10 cellular contexts compared by ENCODE assay signal in the genomic region with DNA sequence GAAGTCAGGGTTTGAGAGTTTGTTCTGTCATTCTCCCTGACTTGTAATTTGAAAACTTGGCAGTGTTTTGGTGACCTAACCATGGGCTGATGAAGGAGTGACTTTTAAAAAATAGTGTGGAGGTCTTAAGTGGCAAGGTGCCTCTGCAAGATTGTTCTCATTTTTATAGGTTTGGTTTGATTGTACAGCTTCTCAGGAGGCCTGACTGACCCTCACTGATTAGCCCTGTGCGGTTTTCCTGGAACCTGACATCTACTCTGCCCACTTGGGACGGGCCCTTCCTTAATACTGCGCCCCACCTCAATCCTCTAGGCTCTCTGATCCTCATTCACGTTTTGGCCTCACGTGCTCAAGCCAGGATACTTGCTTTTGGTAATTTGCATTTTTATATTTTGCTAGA. TPM values are rescaled to one million over a fixed set of nuclear protein-coding genes. Genes with fewer than 3 reads are reported as not detected.
A peak's percentile ranks its signal among the peaks of the same experiment; 100 is the strongest.
DNase-seq lines count a peak whose midpoint lies in the region; ATAC-seq and TF ChIP-seq lines count a peak whose summit lies in the region.
"Had no signal": no experiment of that assay in that cellular context is flagged by ENCODE, and none has a peak within 500 bp of the region (broad histone marks: within the 10 kb centered on the region; RNA-seq: fewer than 3 reads in every experiment).

No MANE protein-coding gene starts in this region.

- no peak for DNase-seq in activated CD8-positive, alpha-beta memory T cell treated with anti-CD3 and anti-CD28 coated beads, Interleukin-2, amount 10 ng/mL, durations not matched to agents 7 days and 5 days
- no peak for DNase-seq in activated CD8-positive, alpha-beta memory T cell treated with anti-CD3 and anti-CD28 coated beads, Interleukin-2, amount 50 U/mL, for 4 hours
- DNase-seq in RKO (ENCODE audit: low spot score) (peak; percentile 50), epithelial cell of proximal tubule (ENCODE audit: low read depth) (no peak), HuH-7 (ENCODE audit: low spot score) (no peak), COLO829 (ENCODE audit: low spot score) (no peak)
- no peak for DNase-seq in stimulated activated naive B cell treated with anti-CD40 and anti-IgM and Interleukin-4, amounts not matched to agents 10 μg/mL and 1 μg/mL and 100 μg/mL, for 72 hours
- DNase-seq: NCI-H2081; stimulated activated naive CD4-positive, alpha-beta T cell had no signal

- CTCF ChIA-PET in activated CD8-positive, alpha-beta memory T cell treated with anti-CD3 and anti-CD28 coated beads, Interleukin-2, amount 10 ng/mL, durations not matched to agents 7 days and 5 days (lab: Charles Lee): no interaction called here

- no peak for ATAC-seq in activated CD8-positive, alpha-beta memory T cell treated with anti-CD3 and anti-CD28 coated beads, Interleukin-2, amount 10 ng/mL, durations not matched to agents 7 days and 5 days
- no peak for ATAC-seq in stimulated activated naive B cell treated with anti-CD40 and anti-IgM and Interleukin-4, amounts not matched to agents 10 μg/mL and 1 μg/mL and 100 μg/mL, for 72 hours (replicated peaks)
- ATAC-seq in GM19324 (IDR thresholded peaks at IDR 0.05; ENCODE audit: low FRiP score, unreplicated experiment): no peak

- H3K4me3 Mint-ChIP-seq in activated CD8-positive, alpha-beta memory T cell treated with anti-CD3 and anti-CD28 coated beads, Interleukin-2, amount 10 ng/mL, durations not matched to agents 7 days and 5 days: peak overlapping the region; percentile 2
- peak overlapping the region; percentile 2 to 40 for H3K4me3 Mint-ChIP-seq in stimulated activated naive B cell treated with anti-CD40 and anti-IgM and Interleukin-4, amounts not matched to agents 10 μg/mL and 1 μg/mL and 100 μg/mL, for 72 hours

- H3K9me3 Mint-ChIP-seq in activated CD8-positive, alpha-beta memory T cell treated with anti-CD3 and anti-CD28 coated beads, Interleukin-2, amount 10 ng/mL, durations not matched to agents 7 days and 5 days (ENCODE audit: low read depth): no peaks in the 10 kb centered on the region
- H3K9me3 Mint-ChIP-seq in stimulated activated naive B cell treated with anti-CD40 and anti-IgM and Interleukin-4, amounts not matched to agents 10 μg/mL and 1 μg/mL and 100 μg/mL, for 72 hours: no peaks in the 10 kb centered on the region

- no peak for TF ChIP-seq CTCF in epithelial cell of proximal tubule (conservative IDR thresholded peaks at IDR 0.05; ENCODE audit: low read depth, low read length)

- H3K27ac Mint-ChIP-seq in activated CD8-positive, alpha-beta memory T cell treated with anti-CD3 and anti-CD28 coated beads, Interleukin-2, amount 10 ng/mL, durations not matched to agents 7 days and 5 days: no peak overlapping the region
- H3K27ac Mint-ChIP-seq in stimulated activated naive B cell treated with anti-CD40 and anti-IgM and Interleukin-4, amounts not matched to agents 10 μg/mL and 1 μg/mL and 100 μg/mL, for 72 hours: peak overlapping the region; percentile 10

- H3K27me3 Mint-ChIP-seq in activated CD8-positive, alpha-beta memory T cell treated with anti-CD3 and anti-CD28 coated beads, Interleukin-2, amount 10 ng/mL, durations not matched to agents 7 days and 5 days: peaks cover 17% of the 10 kb centered on the region
- H3K27me3 Mint-ChIP-seq in stimulated activated naive B cell treated with anti-CD40 and anti-IgM and Interleukin-4, amounts not matched to agents 10 μg/mL and 1 μg/mL and 100 μg/mL, for 72 hours: no peaks in the 10 kb centered on the region

- peaks cover 56% of the 10 kb centered on the region for H3K4me1 Mint-ChIP-seq in activated CD8-positive, alpha-beta memory T cell treated with anti-CD3 and anti-CD28 coated beads, Interleukin-2, amount 10 ng/mL, durations not matched to agents 7 days and 5 days
- H3K4me1 Mint-ChIP-seq in stimulated activated naive B cell treated with anti-CD40 and anti-IgM and Interleukin-4, amounts not matched to agents 10 μg/mL and 1 μg/mL and 100 μg/mL, for 72 hours: peaks cover 48 to 63% of the 10 kb centered on the region in 2 donors

- peak overlapping the region; percentile 4 for H3K4me3 ChIP-seq in epithelial cell of proximal tubule (ENCODE audit: low read depth, low read length)

- peaks cover 37% of the 10 kb centered on the region for H3K36me3 Mint-ChIP-seq in activated CD8-positive, alpha-beta memory T cell treated with anti-CD3 and anti-CD28 coated beads, Interleukin-2, amount 10 ng/mL, durations not matched to agents 7 days and 5 days
- peaks cover 10 to 36% of the 10 kb centered on the region in 2 donors for H3K36me3 Mint-ChIP-seq in stimulated activated naive B cell treated with anti-CD40 and anti-IgM and Interleukin-4, amounts not matched to agents 10 μg/mL and 1 μg/mL and 100 μg/mL, for 72 hours

RNA-seq across cellular contexts. Expression of a gene that starts 2.8 kb away (rescaled TPM):
- 10 to 100 TPM; 55.6 to 58.5 TPM for total RNA-seq in activated CD8-positive, alpha-beta memory T cell treated with anti-CD3 and anti-CD28 coated beads, Interleukin-2, amount 10 ng/mL, durations not matched to agents 7 days and 5 days
- 76.7 and 94.9 TPM in 2 replicates for total RNA-seq in epithelial cell of proximal tubule
